Comparison of ENCODE assay signal across 8 cellular contexts in genomic region chrY:7877458-7877857, GRCh38.
"Had no signal": no experiment of that assay in that cellular context is flagged by ENCODE, and none has a peak within 500 bp of the region (broad histone marks: within the 10 kb centered on the region; RNA-seq: fewer than 3 reads in every experiment).

No MANE protein-coding gene starts in this region.

- ATAC-seq: GM23338, K562 had no signal

- DNase-seq: H9, HCEC 1CT, IMR-90 had no signal

- H3K4me3 ChIP-seq: GM23338, K562 had no signal

- FAIRE-seq: H1, H54, HTR-8/SVneo, K562 had no signal
